ENCODE assay signal across 8 cellular contexts in genomic region chr4:1249731-1250526, GRCh38. TPM values are rescaled to one million over a fixed set of nuclear protein-coding genes. Genes with fewer than 3 reads are reported as not detected.
A peak's percentile ranks its signal among the peaks of the same experiment; 100 is the strongest.
DNase-seq lines count a peak whose midpoint lies in the region; ATAC-seq, FAIRE-seq and TF ChIP-seq lines count a peak whose summit lies in the region.

No MANE protein-coding gene starts in this region.

- H3K27me3 ChIP-seq in RWPE2 (ENCODE audit: insufficient read depth, poor library complexity, severe bottlenecking), result no peaks in the 10 kb centered on the region
- H3K27me3 ChIP-seq in brain microvascular endothelial cell (replicated peaks), result no peaks in the 10 kb centered on the region

- peak overlapping the region; percentile 93 for H3K27ac ChIP-seq in RWPE2 (ENCODE audit: poor library complexity, severe bottlenecking)
- H3K27ac ChIP-seq in brain microvascular endothelial cell, result peak overlapping the region; percentile 68
- H3K27ac ChIP-seq in kidney (ENCODE audit: low read depth in 2 of 2, low read length in 2 of 2), result peak overlapping the region; percentile 88 to 90

- ATAC-seq in GM18498 (IDR thresholded peaks at IDR 0.05; ENCODE audit: unreplicated experiment) (peak; percentile 0), HG02840 (IDR thresholded peaks at IDR 0.05; ENCODE audit: low FRiP score, unreplicated experiment) (peak; percentile 2), RWPE2 (ENCODE audit: low read depth) (no peak)

- peaks cover 27% of the 10 kb centered on the region for H3K9me3 ChIP-seq in RWPE2 (ENCODE audit: severe bottlenecking)
- H3K9me3 ChIP-seq in kidney (ENCODE audit: control insufficient read depth in 1 of 2, low read length in 2 of 2), result no peaks in the 10 kb centered on the region

- in situ Hi-C loops in brain microvascular endothelial cell (cut with HindIII; ENCODE audit: low pct_ligation_motif_present, low sequenced_read_pairs), result no loop called here

- peak; percentile 59 for DNase-seq in RWPE2 (ENCODE audit: low spot score)
- peak; percentile 26 for DNase-seq in brain microvascular endothelial cell
- DNase-seq in kidney, result peak; percentile 90
- peak; percentile 41 for DNase-seq in stimulated activated CD4-positive, alpha-beta T cell treated with anti-CD3 and anti-CD28 coated beads, Interleukin-2, amount 100 ng/mL, for 4 hours (ENCODE audit: low read depth)
- no peak for DNase-seq in NCI-H510A treated with DMSO at 0.1 percent for 48 hours (lab: John Stamatoyannopoulos, UW)
- DNase-seq in A172 (ENCODE audit: low spot score), result no peak

- H3K36me3 ChIP-seq in RWPE2 (ENCODE audit: low read depth) (peaks cover 19% of the 10 kb centered on the region), brain microvascular endothelial cell (replicated peaks) (no peaks in the 10 kb centered on the region), kidney (ENCODE audit: control insufficient read depth in 1 of 2, insufficient read depth in 2 of 2, low read length in 2 of 2) (no peaks in the 10 kb centered on the region)

- FAIRE-seq in kidney (lab: Jason Lieb, UNC), result no peak

- no peak for TF ChIP-seq CTCF in RWPE2 (IDR thresholded peaks at IDR 0.05; ENCODE audit: poor library complexity, severe bottlenecking)
- TF ChIP-seq CTCF in brain microvascular endothelial cell (IDR thresholded peaks at IDR 0.05; ENCODE audit: low read depth, low read length, missing control alignments), result no peak
- no peak for TF ChIP-seq CTCF in kidney (IDR thresholded peaks at IDR 0.05; ENCODE audit: borderline replicate concordance, extremely low read depth, insufficient read depth)

- intact Hi-C loops in kidney (cut with DNase I), result no loop called here

- H3K4me3 ChIP-seq in RWPE2 (ENCODE audit: severe bottlenecking) (peak overlapping the region; percentile 78), brain microvascular endothelial cell (ENCODE audit: low read depth, low read length) (peak overlapping the region; percentile 56), kidney (ENCODE audit: low read length in 2 of 2) (peak overlapping the region; percentile 46 to 74)

- peak overlapping the region; percentile 49 to 87 for H3K9ac ChIP-seq in kidney (ENCODE audit: low read length in 2 of 2)

- H3K4me1 ChIP-seq in RWPE2 (ENCODE audit: insufficient read depth, poor library complexity, severe bottlenecking) (peaks cover 16% of the 10 kb centered on the region), kidney (ENCODE audit: control insufficient read depth in 1 of 2, insufficient read depth in 1 of 2, low read depth in 1 of 2, low read length in 2 of 2) (peaks cover 16 to 43% of the 10 kb centered on the region in 2 donors)

RNA-seq across cellular contexts. Expression of gene CTBP1, which starts 1.0 kb away (rescaled TPM):
- 170 TPM for total RNA-seq in kidney
- 96.1 TPM for polyA plus RNA-seq in kidney (ENCODE audit: insufficient read depth, low read depth, low replicate concordance)
- total RNA-seq in A172 (2014; rRNA removed; shearing (Covaris generic)), result 166 and 240 TPM in 2 replicates

RNA-seq across cellular contexts. Expression of gene MAEA, which starts 39.8 kb away (rescaled TPM):
- 75.2 TPM for total RNA-seq in kidney
- 65.0 TPM for polyA plus RNA-seq in kidney (ENCODE audit: insufficient read depth, low read depth, low replicate concordance)
- 80.9 and 100 TPM in 2 replicates for total RNA-seq in A172 (2014; rRNA removed; shearing (Covaris generic))

Comparison
In these comparisons a context has a peak if more than half of its experiments do, and no peak if none do; other contexts are left out.
1. DNase-seq: peak in RWPE2 (single experiment), brain microvascular endothelial cell (single experiment), kidney (single experiment) and stimulated activated CD4-positive, alpha-beta T cell treated with anti-CD3 and anti-CD28 coated beads, Interleukin-2, amount 100 ng/mL, for 4 hours (single experiment); none in NCI-H510A treated with DMSO at 0.1 percent for 48 hours (single experiment) and A172 (single experiment).
2. Peak in every context shown above with its lines, with median percentiles within 50 percentile points of each other: H3K27ac ChIP-seq and H3K4me3 ChIP-seq.